Comparison of ENCODE assay signal across 8 cellular contexts in genomic region chr17:40561871-40562611, GRCh38. TPM values are rescaled to one million over a fixed set of nuclear protein-coding genes. Genes with fewer than 3 reads are reported as not detected.
A peak's percentile ranks its signal among the peaks of the same experiment; 100 is the strongest.
DNase-seq lines count a peak whose midpoint lies in the region; ATAC-seq and TF ChIP-seq lines count a peak whose summit lies in the region.

No MANE protein-coding gene starts in this region.

- H3K36me3 ChIP-seq in IMR-90 (ENCODE audit: control insufficient read depth, insufficient read depth, low read length): no peaks in the 10 kb centered on the region
- no peaks in the 10 kb centered on the region for H3K36me3 ChIP-seq in breast epithelium

- H4K20me1 ChIP-seq in IMR-90 (ENCODE audit: insufficient read depth, low read length): no peaks in the 10 kb centered on the region

- no peak overlapping the region for H3K56ac ChIP-seq in IMR-90 (ENCODE audit: extremely low read depth, insufficient read depth, low read length)

- POLR2A ChIA-PET in IMR-90 (lab: Charles Lee; ENCODE audit: unreplicated experiment): no interaction called here

- intact Hi-C loops in IMR-90 (cut with micrococcal nuclease) (no loop called here), posterior vena cava (cut with DNase I) (loop anchor here in 1 of 2 donors (10.0 kb wide), 1 partner anchor 157 kb away; no protein-coding TSS in a partner anchor), breast epithelium (cut with DNase I; ENCODE audit: low total_unique reads) (loop anchor here (10.0 kb wide), 1 partner anchor 1743 kb away; no protein-coding TSS in a partner anchor)
- intact Hi-C loops in activated naive CD4-positive, alpha-beta T cell treated with anti-CD3 and anti-CD28 coated beads for 36 hours (cut with micrococcal nuclease): loop anchor here (1.0 to 5.0 kb wide), 9 partner anchors 21 to 1105 kb away; no protein-coding TSS in a partner anchor

- H3K27me3 Mint-ChIP-seq in activated naive CD4-positive, alpha-beta T cell treated with anti-CD3 and anti-CD28 coated beads for 36 hours (ENCODE audit: low read depth): no peaks in the 10 kb centered on the region

- H3K4me2 ChIP-seq in IMR-90 (ENCODE audit: low read depth, low read length): no peak overlapping the region

- ATAC-seq in GM18505 (IDR thresholded peaks at IDR 0.05; ENCODE audit: unreplicated experiment) (peak; percentile 31), IMR-90 (ENCODE audit: low read depth) (no peak)

- H2BK20ac ChIP-seq in IMR-90 (ENCODE audit: low read depth, low read length): no peak overlapping the region

- H3K4me1 ChIP-seq in IMR-90 (ENCODE audit: control insufficient read depth, insufficient read depth, low read length) (peaks cover 24% of the 10 kb centered on the region), breast epithelium (peaks cover 8 to 19% of the 10 kb centered on the region in 2 donors)

- no peak overlapping the region for H3K23ac ChIP-seq in IMR-90 (ENCODE audit: low read depth, low read length)

- H2AK9ac ChIP-seq in IMR-90 (replicated peaks; ENCODE audit: low read depth, low read length, poor library complexity): no peak overlapping the region

- no peak overlapping the region for H2BK5ac ChIP-seq in IMR-90 (ENCODE audit: low read depth, low read length, poor library complexity, severe bottlenecking)

- H4K8ac ChIP-seq in IMR-90 (ENCODE audit: low read depth in 2 of 2, low read length in 2 of 2): no peak overlapping the region

- H3K4me1 Mint-ChIP-seq in activated naive CD4-positive, alpha-beta T cell treated with anti-CD3 and anti-CD28 coated beads for 36 hours (ENCODE audit: low read depth): peaks cover 59% of the 10 kb centered on the region

- no TSS peak for BruUV-seq in IMR-90 (replicated peaks; lab: Mats Ljungman, UMichigan)

- H3K27ac ChIP-seq in IMR-90 (ENCODE audit: insufficient read depth, low read length): no peak overlapping the region
- no peak overlapping the region for H3K27ac ChIP-seq in breast epithelium

- TF ChIP-seq RAD21 in IMR-90 (IDR thresholded peaks at IDR 0.05; ENCODE audit: low read length): no peak

- 0 out of 2 replicates have a peak overlapping the region, but pooled peaks have one; percentile 9 for H4K91ac ChIP-seq in IMR-90 (ENCODE audit: insufficient read depth, low read depth, low read length)

- H3K36me3 Mint-ChIP-seq in activated naive CD4-positive, alpha-beta T cell treated with anti-CD3 and anti-CD28 coated beads for 36 hours (ENCODE audit: low read depth): peaks cover 81% of the 10 kb centered on the region

- no peaks in the 10 kb centered on the region; a peak in 1 of 4 replicates for H3K79me1 ChIP-seq in IMR-90 (ENCODE audit: low read depth in 1 of 2, low read length in 2 of 2)

- no peak overlapping the region for H3K14ac ChIP-seq in IMR-90 (replicated peaks; ENCODE audit: low read depth, low read length)

- H3K4me3 Mint-ChIP-seq in activated naive CD4-positive, alpha-beta T cell treated with anti-CD3 and anti-CD28 coated beads for 36 hours: peak overlapping the region; percentile 96

- no peak overlapping the region for H2AFZ ChIP-seq in IMR-90 (replicated peaks; ENCODE audit: low read length, poor library complexity)

- in situ Hi-C loops in IMR-90 (cut with MboI; ENCODE audit: low sequenced_read_pairs): no loop called here

- no peak overlapping the region for H3K18ac ChIP-seq in IMR-90 (ENCODE audit: low read depth, low read length)

- no peak overlapping the region for H3K4ac ChIP-seq in IMR-90 (ENCODE audit: low read depth, low read length)

- dilution Hi-C loops in IMR-90 (cut with HindIII; ENCODE audit: low sequenced_read_pairs, unreplicated experiment): no loop called here

- H3K9me3 ChIP-seq in IMR-90 (ENCODE audit: control insufficient read depth, insufficient read depth, low read length) (no peaks in the 10 kb centered on the region), breast epithelium (no peaks in the 10 kb centered on the region)

- TF ChIP-seq CTCF in IMR-90 (conservative IDR thresholded peaks at IDR 0.05; ENCODE audit: low read depth, low read length) (peak; percentile 22; the same call in 1 of the 2 replicates), breast epithelium (IDR thresholded peaks at IDR 0.05) (no peak)

- H3K4me3 ChIP-seq in IMR-90 (ENCODE audit: insufficient read depth, low read depth, low read length) (no peak overlapping the region), breast epithelium (no peak overlapping the region)

- no peak overlapping the region for H3K9ac ChIP-seq in IMR-90 (ENCODE audit: low read depth, low read length)

- no peak overlapping the region for H2BK120ac ChIP-seq in IMR-90 (ENCODE audit: low read depth, low read length)

- H2BK15ac ChIP-seq in IMR-90 (ENCODE audit: low read depth, low read length): no peak overlapping the region

- no peaks in the 10 kb centered on the region for H3K9me1 ChIP-seq in IMR-90 (ENCODE audit: insufficient read depth, low read length)

- no CpG with 5 or more reads among the region's 8 CpGs for WGBS in IMR-90 (ENCODE audit: extremely low coverage in 2 of 2, insufficient read length in 1 of 2), 2 experiments

- H3K27me3 ChIP-seq in IMR-90 (ENCODE audit: control insufficient read depth, insufficient read depth, low read length) (peaks cover 29% of the 10 kb centered on the region), breast epithelium (no peaks in the 10 kb centered on the region)

- peak overlapping the region; percentile 100 for H3K27ac Mint-ChIP-seq in activated naive CD4-positive, alpha-beta T cell treated with anti-CD3 and anti-CD28 coated beads for 36 hours

- no peaks in the 10 kb centered on the region for H3K9me3 Mint-ChIP-seq in activated naive CD4-positive, alpha-beta T cell treated with anti-CD3 and anti-CD28 coated beads for 36 hours

- no peak overlapping the region for H4K5ac ChIP-seq in IMR-90 (ENCODE audit: low read depth, low read length)

- no peak overlapping the region for H2AK5ac ChIP-seq in IMR-90 (ENCODE audit: low read depth, low read length)

- CTCF ChIA-PET in IMR-90 (lab: Yijun Ruan, JAX): no interaction called here
- CTCF ChIA-PET in activated naive CD4-positive, alpha-beta T cell treated with anti-CD3 and anti-CD28 coated beads for 36 hours (lab: Charles Lee): interaction anchor here (0.7 to 13.8 kb wide), 12 partner anchors 10 to 114 kb away, joined by 3 to 276 read pairs (median 16); no protein-coding TSS in a partner anchor

- DNase-seq in IMR-90 (no peak), posterior vena cava (ENCODE audit: low spot score) (peak; percentile 69), glomerular visceral epithelial cell (ENCODE audit: extremely low spot score) (no peak), 8988T (no peak), breast epithelium (ENCODE audit: low spot score in 2 of 2) (no peak), NCI-H510A (lab: John Stamatoyannopoulos, UW) (no peak)
- peak; percentile 86 for DNase-seq in activated naive CD4-positive, alpha-beta T cell treated with anti-CD3 and anti-CD28 coated beads for 36 hours

- TF ChIP-seq POLR2A in GM18505 (IDR thresholded peaks at IDR 0.05; ENCODE audit: borderline replicate concordance, extremely low read depth, insufficient read depth, insufficient read length): peak; percentile 55
- TF ChIP-seq POLR2A in IMR-90 (IDR thresholded peaks at IDR 0.05; ENCODE audit: low read depth, low read length): no peak
- TF ChIP-seq POLR2A in breast epithelium (IDR thresholded peaks at IDR 0.05): no peak

TF ChIP-seq in IMR-90, 13 proteins besides CTCF, POLR2A, EP300 and RAD21:
- TF ChIP-seq USF2 (IDR thresholded peaks at IDR 0.05; ENCODE audit: low read depth, low read length): no peak
- TF ChIP-seq CHD1 (IDR thresholded peaks at IDR 0.05; ENCODE audit: low read depth, low read length): no peak
- no peak for TF ChIP-seq RFX5 (IDR thresholded peaks at IDR 0.05; ENCODE audit: low read depth, low read length)
- TF ChIP-seq NFE2L2 (IDR thresholded peaks at IDR 0.05; ENCODE audit: low read depth, low read length): no peak
- TF ChIP-seq, protein P1, sequence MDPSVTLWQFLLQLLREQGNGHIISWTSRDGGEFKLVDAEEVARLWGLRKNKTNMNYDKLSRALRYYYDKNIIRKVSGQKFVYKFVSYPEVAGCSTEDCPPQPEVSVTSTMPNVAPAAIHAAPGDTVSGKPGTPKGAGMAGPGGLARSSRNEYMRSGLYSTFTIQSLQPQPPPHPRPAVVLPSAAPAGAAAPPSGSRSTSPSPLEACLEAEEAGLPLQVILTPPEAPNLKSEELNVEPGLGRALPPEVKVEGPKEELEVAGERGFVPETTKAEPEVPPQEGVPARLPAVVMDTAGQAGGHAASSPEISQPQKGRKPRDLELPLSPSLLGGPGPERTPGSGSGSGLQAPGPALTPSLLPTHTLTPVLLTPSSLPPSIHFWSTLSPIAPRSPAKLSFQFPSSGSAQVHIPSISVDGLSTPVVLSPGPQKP (IDR thresholded peaks at IDR 0.05; ENCODE audit: borderline replicate concordance, low read depth, low read length): no peak
- TF ChIP-seq MAFK (IDR thresholded peaks at IDR 0.05; ENCODE audit: low read depth, low read length): no peak
- no peak for TF ChIP-seq RCOR1 (IDR thresholded peaks at IDR 0.05; ENCODE audit: insufficient replicate concordance, low read length)
- TF ChIP-seq MAZ (IDR thresholded peaks at IDR 0.05; ENCODE audit: borderline replicate concordance, low read depth, low read length): no peak
- TF ChIP-seq FOS (IDR thresholded peaks at IDR 0.05; ENCODE audit: low read depth, low read length): no peak
- no peak for TF ChIP-seq MXI1 (IDR thresholded peaks at IDR 0.05; ENCODE audit: borderline replicate concordance, low read depth, low read length)
- no peak for TF ChIP-seq CEBPB (IDR thresholded peaks at IDR 0.05; ENCODE audit: low read depth, low read length)
- TF ChIP-seq BHLHE40 (IDR thresholded peaks at IDR 0.05; ENCODE audit: low read depth, low read length): no peak
- no peak for TF ChIP-seq SMC3 (IDR thresholded peaks at IDR 0.05; ENCODE audit: low read depth, low read length)

RNA-seq across cellular contexts. Expression of gene CCR7, which starts 3.2 kb away (rescaled TPM):
- total RNA-seq in IMR-90 (2012; rRNA removed) (0.28 and 0.36 TPM in 2 replicates), posterior vena cava (under 1 TPM; 0.46 to 0.62 TPM), breast epithelium (1 to 10 TPM in 1 of 3 donors, under 1 TPM in 2; 0.16 to 1.0 (median 0.33) TPM)
- 0.14 and 0.22 TPM in 2 replicates for polyA plus RNA-seq in IMR-90 (2012; rRNA removed)
- 0.16 TPM in 1 of 2 replicates, not detected in the other for polyA plus RNA-seq in IMR-90 (2012; cell fraction: cytosol; rRNA removed)
- 0.23 and 0.39 TPM in 2 replicates for polyA plus RNA-seq in IMR-90 (2012; cell fraction: nucleus; rRNA removed; ENCODE audit: low replicate concordance)
- 100 to 1,000 TPM; 150 to 156 TPM for total RNA-seq in activated naive CD4-positive, alpha-beta T cell treated with anti-CD3 and anti-CD28 coated beads for 36 hours

Comparison
In these comparisons a context has a peak if more than half of its experiments do, and no peak if none do; other contexts are left out.
1. DNase-seq: peak in activated naive CD4-positive, alpha-beta T cell treated with anti-CD3 and anti-CD28 coated beads for 36 hours (single experiment) and posterior vena cava (single experiment); none in IMR-90 (single experiment), glomerular visceral epithelial cell (single experiment), 8988T (single experiment), breast epithelium (0 of 2) and NCI-H510A (single experiment).
2. RNA of gene CCR7, which starts 3.2 kb away (total RNA-seq): 150 to 156 TPM in activated naive CD4-positive, alpha-beta T cell treated with anti-CD3 and anti-CD28 coated beads for 36 hours; 0.46 to 0.62 TPM in posterior vena cava, 0.28 to 0.36 TPM in IMR-90 and 0.16 to 1.0 TPM in breast epithelium; every median in the first group is over 10 times any median in the second.